1 cellular context compared by ENCODE assay signal in genomic region chr3:132723024-132723462, GRCh38.
TF ChIP-seq lines count a peak whose summit lies in the region.

No MANE protein-coding gene starts in this region.

TF ChIP-seq in HepG2, 621 proteins besides CTCF, POLR2A, EP300 and RAD21 (continued from another document and continues in another):
- TF ChIP-seq ZNF646 (CRISPR knock-in tag; IDR thresholded peaks at IDR 0.05) (no peak), ZMYM3 (CRISPR knock-in tag; IDR thresholded peaks at IDR 0.05) (no peak), ZNF331 (CRISPR knock-in tag; IDR thresholded peaks at IDR 0.05) (peak; percentile 52; the same call in 1 of the 2 replicates), SALL1 (CRISPR knock-in tag; IDR thresholded peaks at IDR 0.05) (peak; percentile 83), ATF3 (CRISPR knock-in tag; IDR thresholded peaks at IDR 0.05) (no peak), BRD4 (CRISPR knock-in tag; IDR thresholded peaks at IDR 0.05) (no peak; the same call in 1 of the 2 replicates), HINFP (CRISPR knock-in tag; IDR thresholded peaks at IDR 0.05; ENCODE audit: low read depth) (0 out of 2 replicates have a peak, but pooled peaks have one; percentile 28), ZNF280B (CRISPR knock-in tag; IDR thresholded peaks at IDR 0.05; ENCODE audit: borderline replicate concordance) (0 out of 2 replicates have a peak, but pooled peaks have one; percentile 0), ZNF772 (CRISPR knock-in tag; IDR thresholded peaks at IDR 0.05) (peak; percentile 45; the same call in 1 of the 2 replicates), SNAPC2 (CRISPR knock-in tag; IDR thresholded peaks at IDR 0.05) (no peak), SRSF9 (IDR thresholded peaks at IDR 0.05; ENCODE audit: borderline replicate concordance, insufficient read depth, low read depth, low read length, poor library complexity, severe bottlenecking) (no peak), SP4 (CRISPR knock-in tag; IDR thresholded peaks at IDR 0.05) (0 out of 2 replicates have a peak, but pooled peaks have one; percentile 5), ZNF263 (CRISPR knock-in tag; IDR thresholded peaks at IDR 0.05) (peak; percentile 96), ZSCAN9 (CRISPR knock-in tag; IDR thresholded peaks at IDR 0.05; ENCODE audit: borderline replicate concordance) (0 out of 2 replicates have a peak, but pooled peaks have one; percentile 24), MAX (IDR thresholded peaks at IDR 0.05) (peak; percentile 67; the same call in 1 of the 2 replicates), AHR (CRISPR knock-in tag; IDR thresholded peaks at IDR 0.05) (peak; percentile 42; the same call in 1 of the 2 replicates), ZNF205 (CRISPR knock-in tag; IDR thresholded peaks at IDR 0.05) (no peak), ZNF850 (CRISPR knock-in tag; conservative IDR thresholded peaks at IDR 0.05) (no peak), ZBTB10 (CRISPR knock-in tag; IDR thresholded peaks at IDR 0.05; ENCODE audit: borderline replicate concordance) (no peak), KDM5B (CRISPR knock-in tag; IDR thresholded peaks at IDR 0.05; ENCODE audit: borderline replicate concordance) (peak; percentile 43; the same call in 1 of the 2 replicates), HNRNPK (IDR thresholded peaks at IDR 0.05; ENCODE audit: low read depth, low read length, poor library complexity, severe bottlenecking) (no peak), ELF1 (CRISPR knock-in tag; IDR thresholded peaks at IDR 0.05) (peak; percentile 48), SAP130 (CRISPR knock-in tag; IDR thresholded peaks at IDR 0.05; ENCODE audit: low read depth) (peak; percentile 67), BCL6 (CRISPR knock-in tag; IDR thresholded peaks at IDR 0.05) (0 out of 2 replicates have a peak, but pooled peaks have one; percentile 15), ZFX (CRISPR knock-in tag; IDR thresholded peaks at IDR 0.05; ENCODE audit: low read depth) (0 out of 2 replicates have a peak, but pooled peaks have one; percentile 25), RFX3 (CRISPR knock-in tag; IDR thresholded peaks at IDR 0.05) (no peak), RXRA (CRISPR knock-in tag; IDR thresholded peaks at IDR 0.05) (peak; percentile 46; the same call in 1 of the 2 replicates), ZBTB40 (IDR thresholded peaks at IDR 0.05) (no peak), ZBTB40 (CRISPR knock-in tag; IDR thresholded peaks at IDR 0.05) (0 out of 2 replicates have a peak, but pooled peaks have one; percentile 37), NRL (CRISPR knock-in tag; IDR thresholded peaks at IDR 0.05; ENCODE audit: borderline replicate concordance) (peak; percentile 54; the same call in 1 of the 2 replicates), BORCS8-MEF2B (CRISPR knock-in tag; IDR thresholded peaks at IDR 0.05) (0 out of 2 replicates have a peak, but pooled peaks have one; percentile 39), ZNF253 (CRISPR knock-in tag; IDR thresholded peaks at IDR 0.05; ENCODE audit: borderline replicate concordance) (no peak), TSC22D2 (CRISPR knock-in tag; IDR thresholded peaks at IDR 0.05; ENCODE audit: borderline replicate concordance) (no peak), GATAD2A (CRISPR knock-in tag; IDR thresholded peaks at IDR 0.05) (0 out of 2 replicates have a peak, but pooled peaks have one; percentile 29), YEATS4 (CRISPR knock-in tag; IDR thresholded peaks at IDR 0.05; ENCODE audit: borderline replicate concordance) (0 out of 2 replicates have a peak, but pooled peaks have one; percentile 53), TCF7 (IDR thresholded peaks at IDR 0.05; ENCODE audit: low read depth) (no peak), REPIN1 (CRISPR knock-in tag; IDR thresholded peaks at IDR 0.05; ENCODE audit: borderline replicate concordance, low read depth) (peak; percentile 44; the same call in 1 of the 2 replicates), RBFOX2 (IDR thresholded peaks at IDR 0.05; ENCODE audit: low read depth, low read length) (peak; percentile 41; the same call in 1 of the 2 replicates)
